21 cellular contexts compared by ENCODE assay signal in the genomic region with DNA sequence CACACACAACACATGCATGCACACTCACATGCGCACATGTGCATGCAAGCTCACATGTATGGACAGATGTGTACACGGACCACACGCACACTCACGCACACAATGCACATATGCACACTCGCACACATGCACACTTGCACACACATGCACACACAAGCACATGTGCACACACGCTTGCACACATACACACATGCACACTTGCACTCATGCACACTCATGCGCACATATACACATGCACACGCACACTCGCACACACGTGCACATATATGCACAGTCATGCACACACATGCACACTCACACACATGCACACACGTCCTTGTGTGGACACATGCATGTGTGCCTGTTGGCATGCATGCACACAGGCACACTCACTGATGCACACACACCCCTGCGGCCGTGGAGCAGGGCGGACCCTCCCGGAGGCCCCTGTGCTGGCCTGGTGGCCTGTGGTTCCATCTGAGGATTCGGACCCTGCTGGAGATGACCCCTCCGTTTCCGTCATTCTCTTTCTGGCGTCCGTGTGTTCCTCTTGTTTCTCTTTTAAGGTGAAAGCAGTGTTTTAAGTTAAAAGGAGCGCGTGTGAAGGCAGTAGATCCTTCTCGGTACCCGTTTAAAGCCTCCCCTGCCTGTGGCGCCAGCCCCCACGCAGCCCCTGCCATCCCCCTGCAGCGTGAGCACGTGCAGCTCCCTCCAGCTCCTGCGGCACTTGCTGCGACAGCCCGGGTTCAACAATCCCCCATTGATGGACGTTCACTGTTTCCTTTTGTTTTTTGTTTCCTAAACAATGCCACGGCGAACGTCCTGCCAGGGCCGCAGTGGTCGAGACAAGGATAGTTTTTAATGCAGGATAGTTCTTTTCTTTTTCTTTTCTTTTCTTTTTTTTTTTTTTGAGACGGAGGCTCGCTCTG. TPM values are rescaled to one million over a fixed set of nuclear protein-coding genes. Genes with fewer than 3 reads are reported as not detected.
A peak's percentile ranks its signal among the peaks of the same experiment; 100 is the strongest.
DNase-seq lines count a peak whose midpoint lies in the region; ATAC-seq, FAIRE-seq and TF ChIP-seq lines count a peak whose summit lies in the region.
"Had no signal": no experiment of that assay in that cellular context is flagged by ENCODE, and none has a peak within 500 bp of the region (broad histone marks: within the 10 kb centered on the region; RNA-seq: fewer than 3 reads in every experiment).

No MANE protein-coding gene starts in this region.

- WGBS in K562 (ENCODE audit: insufficient coverage, low coverage, missing lambda C conversion rate), result 95% methylated on average over 27 of the region's 39 CpGs

- CTCF ChIA-PET in K562 (lab: Yijun Ruan, JAX; ENCODE audit: low intra/inter-chr PET ratio), result interaction anchor here (0.6 kb wide), 1 partner anchor 171 kb away, joined by 3 read pairs; no protein-coding TSS in a partner anchor

- no peaks in the 10 kb centered on the region for H3K9me1 ChIP-seq in K562 (ENCODE audit: control insufficient read depth, insufficient read depth, low read length)

- TF ChIP-seq EP300 in K562 (IDR thresholded peaks at IDR 0.05; ENCODE audit: low read length), result no peak

- no peak for ATAC-seq in K562
- no peak for ATAC-seq in left cardiac atrium
- ATAC-seq in GM19467 (IDR thresholded peaks at IDR 0.05; ENCODE audit: unreplicated experiment), result no peak
- no peak for ATAC-seq in HG03354 (IDR thresholded peaks at IDR 0.05; ENCODE audit: poor library complexity, severe bottlenecking, unreplicated experiment)
- ATAC-seq: activated CD8-positive, alpha-beta memory T cell treated with anti-CD3 and anti-CD28 coated beads, Interleukin-2, amount 10 ng/mL, durations not matched to agents 7 days and 5 days; activated T-cell treated with anti-CD3 and anti-CD28 coated beads, Interleukin-2, amount 50 U/mL, for 72 hours; left lobe of liver; psoas muscle; SK-N-SH treated with all-trans-retinoic acid at 6 μM for 48 hours had no signal

- no peak overlapping the region; the same call in 1 of the 2 replicates for H3K4me2 ChIP-seq in K562 (ENCODE audit: insufficient read depth, low read length)

- POLR2A ChIA-PET in K562 (lab: Yijun Ruan, JAX), result no interaction called here

- H3K9me3 ChIP-seq in K562 (replicated peaks; ENCODE audit: control insufficient read depth, insufficient read depth, low read depth, low read length), result no peaks in the 10 kb centered on the region
- H3K9me3 ChIP-seq: heart right ventricle, MG63, psoas muscle had no signal

- peaks cover 82% of the 10 kb centered on the region; the same call in 2 of the 3 replicates for H3K36me3 ChIP-seq in K562 (ENCODE audit: control insufficient read depth, insufficient read depth, low read length)

- in situ Hi-C loops in K562 (cut with MboI), result no loop called here

- TF ChIP-seq POLR2A in K562 (conservative IDR thresholded peaks at IDR 0.05), result no peak; the same call in 1 of the 2 replicates

- BruUV-seq in K562 (replicated peaks; lab: Mats Ljungman, UMichigan), result no TSS peak

- no peak overlapping the region for H2AFZ ChIP-seq in K562 (ENCODE audit: low read depth, low read length)

- TF ChIP-seq RAD21 in K562 (CRISPR knock-in tag; conservative IDR thresholded peaks at IDR 0.05 in 1 of 2, IDR thresholded peaks at IDR 0.05 in 1 of 2), result no peak

- H3K9ac ChIP-seq in K562 (ENCODE audit: insufficient read depth in 1 of 2, low read depth in 2 of 2, low read length in 2 of 2), result no peak overlapping the region

- intact Hi-C loops in K562 (cut with micrococcal nuclease) (no loop called here), left cardiac atrium (cut with DNase I) (no loop called here)

- H3K4me1 ChIP-seq in K562 (replicated peaks in 1 of 2; ENCODE audit: control insufficient read depth in 2 of 2, insufficient read depth in 2 of 2, low read length in 2 of 2), result peaks cover 0 to 60% of the 10 kb centered on the region in 2 experiments; a peak in 2 of 5 replicates

- H3K79me2 ChIP-seq in K562 (ENCODE audit: control insufficient read depth, insufficient read depth, low read length), result peaks cover 39% of the 10 kb centered on the region

- no peak for TF ChIP-seq CTCF in K562 (IDR thresholded peaks at IDR 0.05 in 2 of 3, conservative IDR thresholded peaks at IDR 0.05 in 1 of 3; ENCODE audit: insufficient read depth in 2 of 3, low read depth in 1 of 3, low read length in 3 of 3)

- DNase-seq in HTR-8/SVneo (ENCODE audit: insufficient read length, low spot score) (no peak), K562 (ENCODE audit: extremely low read depth in 1 of 4, low spot score in 3 of 4) (no peak), substantia nigra (lab: John Stamatoyannopoulos, UW) (peak in 46 of 49 donors; percentile 21 to 84 (median 70)), left cardiac atrium (no peak)
- DNase-seq: activated CD4-positive, alpha-beta T cell treated with anti-CD3 and anti-CD28 coated beads, Interleukin-2, amount 10 ng/mL, durations not matched to agents 7 days and 5 days; activated CD8-positive, alpha-beta memory T cell treated with anti-CD3 and anti-CD28 coated beads, Interleukin-2, amount 10 ng/mL, durations not matched to agents 7 days and 5 days; activated T-cell treated with anti-CD3 and anti-CD28 coated beads, Interleukin-2, amount 50 U/mL, for 72 hours; erythroblast; HCEC 1CT; heart right ventricle; MG63; NCI-H1417 treated with DMSO at 0.1 percent for 48 hours; NCI-H2081 treated with DMSO at 0.1 percent for 48 hours; NCI-H774; psoas muscle; WERI-Rb-1 had no signal

- H3K27ac ChIP-seq in K562 (ENCODE audit: extremely low read depth, low read depth, low read length), result no peak overlapping the region
- peak overlapping the region; percentile 94 for H3K27ac ChIP-seq in layer of hippocampus (ENCODE audit: low read depth, low read length)
- H3K27ac ChIP-seq in substantia nigra (ENCODE audit: low read depth, low read length, poor library complexity, severe bottlenecking), result peak overlapping the region; percentile 97
- H3K27ac ChIP-seq: WERI-Rb-1 had no signal

- no peak overlapping the region for H3K4me3 ChIP-seq in K562
- H3K4me3 ChIP-seq: heart right ventricle, MG63, psoas muscle had no signal

- H4K20me1 ChIP-seq in K562 (replicated peaks; ENCODE audit: control insufficient read depth, insufficient read depth, low read length), result peaks cover 12% of the 10 kb centered on the region

- peak; percentile 94 for FAIRE-seq in HTR-8/SVneo (lab: Jason Lieb, UNC)
- peak; percentile 49 for FAIRE-seq in K562 (lab: Jason Lieb, UNC)

- no peaks in the 10 kb centered on the region for H3K27me3 ChIP-seq in K562 (ENCODE audit: control insufficient read depth in 2 of 2, insufficient read depth in 2 of 2, low read length in 2 of 2)
- H3K27me3 ChIP-seq in layer of hippocampus (ENCODE audit: control insufficient read depth, insufficient read depth, low read length), result no peaks in the 10 kb centered on the region
- H3K27me3 ChIP-seq: heart right ventricle, MG63 had no signal

RNA-seq across cellular contexts. Expression of a gene that starts 5.6 kb away (rescaled TPM):
- total RNA-seq in K562 (2011; cell fraction: chromatin; rRNA removed; ENCODE audit: low replicate concordance), result 66.7 and 198 TPM in 2 replicates
- 157 and 164 TPM in 2 replicates for total RNA-seq in K562 (2011; cell fraction: nucleolus; rRNA removed)
- 136 and 201 TPM in 2 replicates for total RNA-seq in K562 (2011; cell fraction: nucleoplasm; rRNA removed)
- total RNA-seq in K562 (2014; rRNA removed), result 253 and 295 TPM in 2 replicates
- total RNA-seq in K562 (2014; rRNA removed; fragmentation: Illumina TruSeq; extraction: Trizol), result 4.9 and 6.0 TPM in 2 replicates
- total RNA-seq in K562 (2015; rRNA removed; fragmentation: Illumina TruSeq; extraction: Trizol), result 108 and 142 TPM in 2 replicates
- total RNA-seq in K562 (2021), result 266 and 293 TPM in 2 replicates
- polyA plus RNA-seq in K562 (2011; rRNA removed), result 56.7 and 107 TPM in 2 replicates
- polyA plus RNA-seq in K562 (2011; cell fraction: cytosol; rRNA removed), result 225 and 766 TPM in 2 replicates
- 159 and 202 TPM in 2 replicates for polyA plus RNA-seq in K562 (2011; cell fraction: nucleus; rRNA removed)
- 194 and 288 TPM in 2 replicates for polyA plus RNA-seq in K562 (2012)
- 11.4 and 105 TPM in 2 replicates for polyA plus RNA-seq in K562 (2014; fragmentation: Illumina TruSeq; extraction: Trizol)
- 10 to 100 TPM; 28.2 to 60.6 TPM for polyA plus RNA-seq in K562 (2014; fragmentation: Nextera tagmentation; extraction: Ambion mirVana)
- 271 and 292 TPM in 2 replicates for polyA plus RNA-seq in K562 (2014; rRNA removed)
- 32.1 and 38.2 TPM in 2 replicates for polyA minus RNA-seq in K562 (2011; rRNA and poly(A)+ RNA removed)
- polyA minus RNA-seq in K562 (2011; cell fraction: cytosol; rRNA and poly(A)+ RNA removed), result 125 and 190 TPM in 2 replicates
- 30.8 and 41.1 TPM in 2 replicates for polyA minus RNA-seq in K562 (2011; cell fraction: nucleus; rRNA and poly(A)+ RNA removed)
- total RNA-seq in left cardiac atrium, result 100 to 1,000 TPM; 240 to 267 TPM

RNA-seq across cellular contexts. Expression of a gene that starts 12.1 kb away (rescaled TPM):
- 8.0 and 26.2 TPM in 2 replicates for total RNA-seq in K562 (2011; cell fraction: chromatin; rRNA removed; ENCODE audit: low replicate concordance)
- 17.6 and 18.7 TPM in 2 replicates for total RNA-seq in K562 (2011; cell fraction: nucleolus; rRNA removed)
- 11.9 and 13.9 TPM in 2 replicates for total RNA-seq in K562 (2011; cell fraction: nucleoplasm; rRNA removed)
- 35.2 and 47.8 TPM in 2 replicates for total RNA-seq in K562 (2014; rRNA removed)
- 6.1 and 11.1 TPM in 2 replicates for total RNA-seq in K562 (2014; rRNA removed; fragmentation: Illumina TruSeq; extraction: Trizol)
- total RNA-seq in K562 (2015; rRNA removed; fragmentation: Illumina TruSeq; extraction: Trizol), result 25.9 and 28.7 TPM in 2 replicates
- 35.3 and 37.5 TPM in 2 replicates for total RNA-seq in K562 (2021)
- polyA plus RNA-seq in K562 (2011; rRNA removed), result 27.2 and 42.1 TPM in 2 replicates
- 46.5 and 96.1 TPM in 2 replicates for polyA plus RNA-seq in K562 (2011; cell fraction: cytosol; rRNA removed)
- 23.4 and 27.7 TPM in 2 replicates for polyA plus RNA-seq in K562 (2011; cell fraction: nucleus; rRNA removed)
- polyA plus RNA-seq in K562 (2012), result 44.0 and 47.8 TPM in 2 replicates
- 26.2 and 35.1 TPM in 2 replicates for polyA plus RNA-seq in K562 (2014; fragmentation: Illumina TruSeq; extraction: Trizol)
- polyA plus RNA-seq in K562 (2014; fragmentation: Nextera tagmentation; extraction: Ambion mirVana), result 1 to 10 TPM; 1.3 to 2.1 TPM
- polyA plus RNA-seq in K562 (2014; rRNA removed), result 33.3 and 37.8 TPM in 2 replicates
- 8.4 and 12.9 TPM in 2 replicates for polyA minus RNA-seq in K562 (2011; rRNA and poly(A)+ RNA removed)
- polyA minus RNA-seq in K562 (2011; cell fraction: cytosol; rRNA and poly(A)+ RNA removed), result 22.1 and 26.4 TPM in 2 replicates
- 6.7 and 7.7 TPM in 2 replicates for polyA minus RNA-seq in K562 (2011; cell fraction: nucleus; rRNA and poly(A)+ RNA removed)
- 10 to 100 TPM; 36.0 to 48.1 TPM for total RNA-seq in left cardiac atrium

RNA-seq across cellular contexts. Expression of a gene that starts 18.1 kb away (rescaled TPM):
- total RNA-seq in K562 (2011; cell fraction: chromatin; rRNA removed; ENCODE audit: low replicate concordance), result 223 and 289 TPM in 2 replicates
- total RNA-seq in K562 (2011; cell fraction: nucleolus; rRNA removed), result 105 and 117 TPM in 2 replicates
- total RNA-seq in K562 (2011; cell fraction: nucleoplasm; rRNA removed), result 149 and 185 TPM in 2 replicates
- 222 and 244 TPM in 2 replicates for total RNA-seq in K562 (2014; rRNA removed)
- 77.7 and 78.7 TPM in 2 replicates for total RNA-seq in K562 (2014; rRNA removed; fragmentation: Illumina TruSeq; extraction: Trizol)
- total RNA-seq in K562 (2015; rRNA removed; fragmentation: Illumina TruSeq; extraction: Trizol), result 139 and 143 TPM in 2 replicates
- total RNA-seq in K562 (2021), result 287 and 289 TPM in 2 replicates
- 125 and 155 TPM in 2 replicates for polyA plus RNA-seq in K562 (2011; rRNA removed)
- polyA plus RNA-seq in K562 (2011; cell fraction: cytosol; rRNA removed), result 57.6 and 123 TPM in 2 replicates
- 177 and 237 TPM in 2 replicates for polyA plus RNA-seq in K562 (2011; cell fraction: nucleus; rRNA removed)
- 116 and 140 TPM in 2 replicates for polyA plus RNA-seq in K562 (2012)
- polyA plus RNA-seq in K562 (2014; fragmentation: Illumina TruSeq; extraction: Trizol), result 142 and 156 TPM in 2 replicates
- polyA plus RNA-seq in K562 (2014; fragmentation: Nextera tagmentation; extraction: Ambion mirVana), result 10 to 100 TPM; 10.8 to 13.3 TPM
- polyA plus RNA-seq in K562 (2014; rRNA removed), result 250 and 266 TPM in 2 replicates
- polyA minus RNA-seq in K562 (2011; rRNA and poly(A)+ RNA removed), result 29.7 and 47.1 TPM in 2 replicates
- 61.3 and 62.0 TPM in 2 replicates for polyA minus RNA-seq in K562 (2011; cell fraction: cytosol; rRNA and poly(A)+ RNA removed)
- 38.8 and 60.8 TPM in 2 replicates for polyA minus RNA-seq in K562 (2011; cell fraction: nucleus; rRNA and poly(A)+ RNA removed)
- total RNA-seq in left cardiac atrium, result 10 to 100 TPM; 74.1 to 95.7 TPM

RNA-seq across cellular contexts. Expression of a gene that starts 48.9 kb away (rescaled TPM):
- 72.0 and 238 TPM in 2 replicates for total RNA-seq in K562 (2011; cell fraction: chromatin; rRNA removed; ENCODE audit: low replicate concordance)
- total RNA-seq in K562 (2011; cell fraction: nucleolus; rRNA removed), result 545 and 547 TPM in 2 replicates
- 383 and 585 TPM in 2 replicates for total RNA-seq in K562 (2011; cell fraction: nucleoplasm; rRNA removed)
- 2,649 and 2,867 TPM in 2 replicates for total RNA-seq in K562 (2014; rRNA removed)
- total RNA-seq in K562 (2014; rRNA removed; fragmentation: Illumina TruSeq; extraction: Trizol), result 407 and 630 TPM in 2 replicates
- total RNA-seq in K562 (2015; rRNA removed; fragmentation: Illumina TruSeq; extraction: Trizol), result 1,267 and 1,272 TPM in 2 replicates
- total RNA-seq in K562 (2021), result 2,126 and 2,254 TPM in 2 replicates
- 957 and 1,566 TPM in 2 replicates for polyA plus RNA-seq in K562 (2011; rRNA removed)
- 3,186 and 4,296 TPM in 2 replicates for polyA plus RNA-seq in K562 (2011; cell fraction: cytosol; rRNA removed)
- polyA plus RNA-seq in K562 (2011; cell fraction: nucleus; rRNA removed), result 907 and 973 TPM in 2 replicates
- 2,701 and 2,899 TPM in 2 replicates for polyA plus RNA-seq in K562 (2012)
- polyA plus RNA-seq in K562 (2014; fragmentation: Illumina TruSeq; extraction: Trizol), result 912 and 1,907 TPM in 2 replicates
- polyA plus RNA-seq in K562 (2014; fragmentation: Nextera tagmentation; extraction: Ambion mirVana), result 100 to 1,000 TPM; 605 to 818 TPM
- 2,791 and 3,285 TPM in 2 replicates for polyA plus RNA-seq in K562 (2014; rRNA removed)
- 202 and 239 TPM in 2 replicates for polyA minus RNA-seq in K562 (2011; rRNA and poly(A)+ RNA removed)
- polyA minus RNA-seq in K562 (2011; cell fraction: cytosol; rRNA and poly(A)+ RNA removed), result 1,242 and 1,610 TPM in 2 replicates
- polyA minus RNA-seq in K562 (2011; cell fraction: nucleus; rRNA and poly(A)+ RNA removed), result 152 and 304 TPM in 2 replicates
- 100 to 1,000 TPM; 714 to 737 TPM for total RNA-seq in left cardiac atrium

Comparison
In these comparisons a context has a peak if more than half of its experiments do, and no peak if none do; other contexts are left out.
1. DNase-seq: peak in substantia nigra (46 of 49); none in HTR-8/SVneo (single experiment), K562 (0 of 4) and left cardiac atrium (single experiment).